Comparison of ENCODE assay signal across 1 cellular context in genomic region chr10:104291439-104291951, GRCh38.
A peak's percentile ranks its signal among the peaks of the same experiment; 100 is the strongest.
TF ChIP-seq lines count a peak whose summit lies in the region.

No MANE protein-coding gene starts in this region.

TF ChIP-seq in HepG2, 621 proteins besides CTCF, POLR2A, EP300 and RAD21 (continued from another document):
- TF ChIP-seq, protein P1, sequence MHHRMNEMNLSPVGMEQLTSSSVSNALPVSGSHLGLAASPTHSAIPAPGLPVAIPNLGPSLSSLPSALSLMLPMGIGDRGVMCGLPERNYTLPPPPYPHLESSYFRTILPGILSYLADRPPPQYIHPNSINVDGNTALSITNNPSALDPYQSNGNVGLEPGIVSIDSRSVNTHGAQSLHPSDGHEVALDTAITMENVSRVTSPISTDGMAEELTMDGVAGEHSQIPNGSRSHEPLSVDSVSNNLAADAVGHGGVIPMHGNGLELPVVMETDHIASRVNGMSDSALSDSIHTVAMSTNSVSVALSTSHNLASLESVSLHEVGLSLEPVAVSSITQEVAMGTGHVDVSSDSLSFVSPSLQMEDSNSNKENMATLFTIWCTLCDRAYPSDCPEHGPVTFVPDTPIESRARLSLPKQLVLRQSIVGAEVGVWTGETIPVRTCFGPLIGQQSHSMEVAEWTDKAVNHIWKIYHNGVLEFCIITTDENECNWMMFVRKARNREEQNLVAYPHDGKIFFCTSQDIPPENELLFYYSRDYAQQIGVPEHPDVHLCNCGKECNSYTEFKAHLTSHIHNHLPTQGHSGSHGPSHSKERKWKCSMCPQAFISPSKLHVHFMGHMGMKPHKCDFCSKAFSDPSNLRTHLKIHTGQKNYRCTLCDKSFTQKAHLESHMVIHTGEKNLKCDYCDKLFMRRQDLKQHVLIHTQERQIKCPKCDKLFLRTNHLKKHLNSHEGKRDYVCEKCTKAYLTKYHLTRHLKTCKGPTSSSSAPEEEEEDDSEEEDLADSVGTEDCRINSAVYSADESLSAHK (CRISPR knock-in tag; IDR thresholded peaks at IDR 0.05; ENCODE audit: borderline replicate concordance), result no peak
- TF ChIP-seq ZNF792 (CRISPR knock-in tag; IDR thresholded peaks at IDR 0.05) (peak; percentile 43; the same call in 1 of the 2 replicates), GLI4 (CRISPR knock-in tag; IDR thresholded peaks at IDR 0.05; ENCODE audit: borderline replicate concordance) (no peak), ZNF367 (CRISPR knock-in tag; IDR thresholded peaks at IDR 0.05; ENCODE audit: borderline replicate concordance) (no peak), ZSCAN22 (CRISPR knock-in tag; IDR thresholded peaks at IDR 0.05) (no peak), ZNF839 (CRISPR knock-in tag; IDR thresholded peaks at IDR 0.05; ENCODE audit: borderline replicate concordance) (no peak), SP4 (CRISPR knock-in tag; IDR thresholded peaks at IDR 0.05) (peak; percentile 49; the same call in 1 of the 2 replicates), FOSL2 (CRISPR knock-in tag; IDR thresholded peaks at IDR 0.05) (peak; percentile 47), DPF2 (CRISPR knock-in tag; IDR thresholded peaks at IDR 0.05; ENCODE audit: borderline replicate concordance, low read depth) (no peak), IRF9 (CRISPR knock-in tag; IDR thresholded peaks at IDR 0.05; ENCODE audit: borderline replicate concordance) (peak; percentile 68; the same call in 1 of the 2 replicates), BRF2 (CRISPR knock-in tag; IDR thresholded peaks at IDR 0.05) (no peak), HIVEP1 (CRISPR knock-in tag; IDR thresholded peaks at IDR 0.05) (no peak), MEF2D (CRISPR knock-in tag; IDR thresholded peaks at IDR 0.05) (0 out of 2 replicates have a peak, but pooled peaks have one; percentile 25), ZMYM4 (CRISPR knock-in tag; IDR thresholded peaks at IDR 0.05) (peak; percentile 84), MAFK (conservative IDR thresholded peaks at IDR 0.05 in 1 of 2, IDR thresholded peaks at IDR 0.05 in 1 of 2; ENCODE audit: low read length in 2 of 2) (peak; percentile 34 to 42), U2AF1 (optimal IDR thresholded peaks at IDR 0.05; ENCODE audit: low read depth, low read length) (peak; percentile 55), EEA1 (CRISPR knock-in tag; IDR thresholded peaks at IDR 0.05; ENCODE audit: borderline replicate concordance) (no peak), CREM (IDR thresholded peaks at IDR 0.05) (0 out of 2 replicates have a peak, but pooled peaks have one; percentile 43), CREM (CRISPR knock-in tag; IDR thresholded peaks at IDR 0.05) (no peak), ZNF34 (CRISPR knock-in tag; IDR thresholded peaks at IDR 0.05; ENCODE audit: borderline replicate concordance) (no peak), IRF2 (CRISPR knock-in tag; IDR thresholded peaks at IDR 0.05) (peak; percentile 62; the same call in 1 of the 2 replicates), STAT5B (CRISPR knock-in tag; IDR thresholded peaks at IDR 0.05) (0 out of 2 replicates have a peak, but pooled peaks have one; percentile 32), SNAPC5 (CRISPR knock-in tag; IDR thresholded peaks at IDR 0.05; ENCODE audit: borderline replicate concordance) (no peak), SATB2 (CRISPR knock-in tag; IDR thresholded peaks at IDR 0.05) (no peak)
- TF ChIP-seq, protein P2, sequence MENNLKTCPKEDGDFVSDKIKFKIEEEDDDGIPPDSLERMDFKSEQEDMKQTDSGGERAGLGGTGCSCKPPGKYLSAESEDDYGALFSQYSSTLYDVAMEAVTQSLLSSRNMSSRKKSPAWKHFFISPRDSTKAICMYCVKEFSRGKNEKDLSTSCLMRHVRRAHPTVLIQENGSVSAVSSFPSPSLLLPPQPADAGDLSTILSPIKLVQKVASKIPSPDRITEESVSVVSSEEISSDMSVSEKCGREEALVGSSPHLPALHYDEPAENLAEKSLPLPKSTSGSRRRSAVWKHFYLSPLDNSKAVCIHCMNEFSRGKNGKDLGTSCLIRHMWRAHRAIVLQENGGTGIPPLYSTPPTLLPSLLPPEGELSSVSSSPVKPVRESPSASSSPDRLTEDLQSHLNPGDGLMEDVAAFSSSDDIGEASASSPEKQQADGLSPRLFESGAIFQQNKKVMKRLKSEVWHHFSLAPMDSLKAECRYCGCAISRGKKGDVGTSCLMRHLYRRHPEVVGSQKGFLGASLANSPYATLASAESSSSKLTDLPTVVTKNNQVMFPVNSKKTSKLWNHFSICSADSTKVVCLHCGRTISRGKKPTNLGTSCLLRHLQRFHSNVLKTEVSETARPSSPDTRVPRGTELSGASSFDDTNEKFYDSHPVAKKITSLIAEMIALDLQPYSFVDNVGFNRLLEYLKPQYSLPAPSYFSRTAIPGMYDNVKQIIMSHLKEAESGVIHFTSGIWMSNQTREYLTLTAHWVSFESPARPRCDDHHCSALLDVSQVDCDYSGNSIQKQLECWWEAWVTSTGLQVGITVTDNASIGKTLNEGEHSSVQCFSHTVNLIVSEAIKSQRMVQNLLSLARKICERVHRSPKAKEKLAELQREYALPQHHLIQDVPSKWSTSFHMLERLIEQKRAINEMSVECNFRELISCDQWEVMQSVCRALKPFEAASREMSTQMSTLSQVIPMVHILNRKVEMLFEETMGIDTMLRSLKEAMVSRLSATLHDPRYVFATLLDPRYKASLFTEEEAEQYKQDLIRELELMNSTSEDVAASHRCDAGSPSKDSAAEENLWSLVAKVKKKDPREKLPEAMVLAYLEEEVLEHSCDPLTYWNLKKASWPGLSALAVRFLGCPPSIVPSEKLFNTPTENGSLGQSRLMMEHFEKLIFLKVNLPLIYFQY (CRISPR knock-in tag; IDR thresholded peaks at IDR 0.05; ENCODE audit: borderline replicate concordance), result peak; percentile 43; the same call in 1 of the 2 replicates
- TF ChIP-seq, protein P3, sequence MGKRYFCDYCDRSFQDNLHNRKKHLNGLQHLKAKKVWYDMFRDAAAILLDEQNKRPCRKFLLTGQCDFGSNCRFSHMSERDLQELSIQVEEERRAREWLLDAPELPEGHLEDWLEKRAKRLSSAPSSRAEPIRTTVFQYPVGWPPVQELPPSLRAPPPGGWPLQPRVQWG (CRISPR knock-in tag; IDR thresholded peaks at IDR 0.05; ENCODE audit: borderline replicate concordance, low read depth), result no peak
- TF ChIP-seq, protein P4, sequence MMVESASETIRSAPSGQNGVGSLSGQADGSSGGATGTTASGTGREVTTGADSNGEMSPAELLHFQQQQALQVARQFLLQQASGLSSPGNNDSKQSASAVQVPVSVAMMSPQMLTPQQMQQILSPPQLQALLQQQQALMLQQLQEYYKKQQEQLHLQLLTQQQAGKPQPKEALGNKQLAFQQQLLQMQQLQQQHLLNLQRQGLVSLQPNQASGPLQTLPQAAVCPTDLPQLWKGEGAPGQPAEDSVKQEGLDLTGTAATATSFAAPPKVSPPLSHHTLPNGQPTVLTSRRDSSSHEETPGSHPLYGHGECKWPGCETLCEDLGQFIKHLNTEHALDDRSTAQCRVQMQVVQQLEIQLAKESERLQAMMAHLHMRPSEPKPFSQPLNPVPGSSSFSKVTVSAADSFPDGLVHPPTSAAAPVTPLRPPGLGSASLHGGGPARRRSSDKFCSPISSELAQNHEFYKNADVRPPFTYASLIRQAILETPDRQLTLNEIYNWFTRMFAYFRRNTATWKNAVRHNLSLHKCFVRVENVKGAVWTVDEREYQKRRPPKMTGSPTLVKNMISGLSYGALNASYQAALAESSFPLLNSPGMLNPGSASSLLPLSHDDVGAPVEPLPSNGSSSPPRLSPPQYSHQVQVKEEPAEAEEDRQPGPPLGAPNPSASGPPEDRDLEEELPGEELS (CRISPR knock-in tag; IDR thresholded peaks at IDR 0.05), result peak; percentile 57
